21 cellular contexts compared by ENCODE assay signal in the genomic region with DNA sequence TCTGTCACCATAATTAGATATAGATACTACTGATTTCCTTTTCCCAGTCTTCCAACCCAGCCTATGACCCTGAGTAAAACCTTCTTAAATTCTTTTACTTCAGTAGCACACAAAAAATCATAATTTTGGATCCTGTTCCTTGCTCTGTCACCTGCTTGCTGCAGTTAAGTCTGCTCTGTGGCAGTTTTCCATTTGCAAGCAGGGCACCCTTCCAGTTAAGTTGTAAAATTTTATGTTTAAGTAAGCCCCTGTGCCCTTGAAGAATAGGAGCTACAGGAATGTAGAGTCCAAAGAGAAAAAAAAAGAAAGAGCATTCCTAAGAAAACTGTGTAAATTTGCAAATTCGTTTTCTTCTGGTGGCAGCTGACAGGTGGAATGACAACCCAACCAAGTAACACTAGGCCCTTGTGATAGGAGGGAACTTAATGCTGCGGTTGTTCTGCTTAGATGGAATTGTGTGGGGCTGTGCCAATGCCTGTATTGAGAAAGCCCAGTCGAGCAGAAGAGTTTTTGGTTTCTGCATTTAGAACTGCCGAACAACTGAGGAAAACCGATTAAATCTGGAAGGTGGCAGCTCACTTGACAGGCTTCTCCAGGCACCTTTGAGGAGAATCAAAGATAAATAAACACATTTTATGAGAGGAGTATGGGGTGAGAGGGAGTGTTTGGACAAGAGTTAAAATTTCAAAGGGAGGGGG.
DNase-seq lines count a peak whose midpoint lies in the region; TF ChIP-seq lines count a peak whose summit lies in the region.
"Had no signal": no experiment of that assay in that cellular context is flagged by ENCODE, and none has a peak within 500 bp of the region (broad histone marks: within the 10 kb centered on the region; RNA-seq: fewer than 3 reads in every experiment).

No MANE protein-coding gene starts in this region.

- no peaks in the 10 kb centered on the region for H3K27me3 Mint-ChIP-seq in nephron (ENCODE audit: low read depth)
- H3K27me3 Mint-ChIP-seq: CD4-positive, alpha-beta memory T cell; IgD-negative memory B cell; type B pancreatic cell had no signal

- no peak for TF ChIP-seq CTCF in ascending aorta (IDR thresholded peaks at IDR 0.05)
- no peak for TF ChIP-seq CTCF in fibroblast of villous mesenchyme (IDR thresholded peaks at IDR 0.05; ENCODE audit: insufficient read depth, low read depth, low read length)
- no peak for TF ChIP-seq CTCF in nephron (IDR thresholded peaks at IDR 0.05; ENCODE audit: unreplicated experiment in 3 of 3)
- TF ChIP-seq CTCF in thyroid gland (IDR thresholded peaks at IDR 0.05) = no peak
- no peak for TF ChIP-seq CTCF in spleen (IDR thresholded peaks at IDR 0.05 in 8 of 11, conservative IDR thresholded peaks at IDR 0.05 in 3 of 11)

- H3K27me3 ChIP-seq in ascending aorta (no peaks in the 10 kb centered on the region), thyroid gland (no peaks in the 10 kb centered on the region), spleen (replicated peaks in 1 of 7) (no peaks in the 10 kb centered on the region)
- H3K27me3 ChIP-seq: foreskin keratinocyte had no signal

- H3K4me3 ChIP-seq in ascending aorta (no peak overlapping the region), fibroblast of villous mesenchyme (ENCODE audit: low read depth, low read length) (no peak overlapping the region), thyroid gland (replicated peaks in 1 of 3) (no peak overlapping the region), spleen (no peak overlapping the region)
- H3K4me3 ChIP-seq: GM23338, lung had no signal

- H3K4me3 Mint-ChIP-seq in nephron = no peak overlapping the region
- H3K4me3 Mint-ChIP-seq: CD4-positive, alpha-beta memory T cell; GM23338; IgD-negative memory B cell; natural killer cell; type B pancreatic cell had no signal

- intact Hi-C loops in ascending aorta (cut with DNase I) = no loop called here
- intact Hi-C loops in thyroid gland (cut with DNase I) = no loop called here
- intact Hi-C loops in spleen (cut with DNase I; ENCODE audit: low total_unique reads) = no loop called here

- H3K4me1 ChIP-seq in ascending aorta (peaks cover 2 to 10% of the 10 kb centered on the region in 2 donors), thyroid gland (peaks cover 29 to 36% of the 10 kb centered on the region in 2 donors), spleen (no peaks in the 10 kb centered on the region)

- H3K27ac Mint-ChIP-seq in nephron = peak overlapping the region; percentile 72 to 87 (median 80)
- H3K27ac Mint-ChIP-seq: CD4-positive, alpha-beta memory T cell; GM23338; IgD-negative memory B cell; natural killer cell; type B pancreatic cell had no signal

- H3K9me3 ChIP-seq in ascending aorta (peaks cover 4 to 11% of the 10 kb centered on the region in 2 donors), thyroid gland (no peaks in the 10 kb centered on the region), spleen (peaks cover 0 to 41% (median 33%) of the 10 kb centered on the region in 8 donors)

- DNase-seq in ascending aorta (ENCODE audit: low spot score in 2 of 2) = no peak
- peak; percentile 64 for DNase-seq in fibroblast of villous mesenchyme (ENCODE audit: low read depth)
- DNase-seq in thyroid gland = peak; percentile 70 to 72
- DNase-seq in spleen = no peak
- DNase-seq in NCI-H774 (lab: John Stamatoyannopoulos, UW) = no peak
- DNase-seq in iPS-NIHi11 (ENCODE audit: low spot score) = no peak
- no peak for DNase-seq in NCI-H1436 (lab: John Stamatoyannopoulos, UW)
- DNase-seq: activated CD4-positive, alpha-beta T cell treated with anti-CD3 and anti-CD28 coated beads for 4 hours; activated effector memory CD4-positive, alpha-beta T cell treated with Interleukin-2 at 50 U/mL for 16 hours; CD4-positive, alpha-beta memory T cell; DND-41; foreskin keratinocyte; natural killer cell; NCI-H187 treated with DMSO at 0.1 percent for 48 hours; posterior cingulate gyrus; RPMI8226 had no signal

- peaks cover 46% of the 10 kb centered on the region for H3K4me1 Mint-ChIP-seq in nephron
- H3K4me1 Mint-ChIP-seq: CD4-positive, alpha-beta memory T cell; IgD-negative memory B cell had no signal

- WGBS in thyroid gland, 2 donors = 33 to 59% methylated on average over 5 of the region's 5 CpGs
- 91 to 95% (median 93%) methylated on average over 5 of the region's 5 CpGs for WGBS in spleen, 5 donors

- H3K36me3 ChIP-seq in ascending aorta = no peaks in the 10 kb centered on the region
- H3K36me3 ChIP-seq in thyroid gland = no peaks in the 10 kb centered on the region
- peaks cover 0 to 19% (median 2%) of the 10 kb centered on the region in 6 donors for H3K36me3 ChIP-seq in spleen

- peak in 1 of 2 donors; percentile 54 for TF ChIP-seq POLR2A in thyroid gland (IDR thresholded peaks at IDR 0.05)
- no peak for TF ChIP-seq POLR2A in spleen (IDR thresholded peaks at IDR 0.05)

- H3K9me3 Mint-ChIP-seq in nephron = peaks cover 42% of the 10 kb centered on the region

- H3K36me3 Mint-ChIP-seq in nephron (ENCODE audit: low read depth) = peaks cover 36% of the 10 kb centered on the region

- peak overlapping the region; percentile 55 to 71 for H3K27ac ChIP-seq in ascending aorta
- peak overlapping the region; percentile 60 to 86 (median 85) for H3K27ac ChIP-seq in thyroid gland
- no peak overlapping the region for H3K27ac ChIP-seq in spleen
- H3K27ac ChIP-seq: foreskin keratinocyte had no signal

Comparison
In these comparisons a context has a peak if more than half of its experiments do, and no peak if none do; other contexts are left out.
1. DNase-seq: peak in fibroblast of villous mesenchyme (single experiment) and thyroid gland (2 of 2); none in ascending aorta (0 of 2), spleen (single experiment), NCI-H774 (single experiment), iPS-NIHi11 (single experiment) and NCI-H1436 (single experiment).
2. H3K27ac ChIP-seq: peak in ascending aorta (2 of 2) and thyroid gland (3 of 3); none in spleen (0 of 8).